ENCODE assay signal across 16 cellular contexts in the genomic region with DNA sequence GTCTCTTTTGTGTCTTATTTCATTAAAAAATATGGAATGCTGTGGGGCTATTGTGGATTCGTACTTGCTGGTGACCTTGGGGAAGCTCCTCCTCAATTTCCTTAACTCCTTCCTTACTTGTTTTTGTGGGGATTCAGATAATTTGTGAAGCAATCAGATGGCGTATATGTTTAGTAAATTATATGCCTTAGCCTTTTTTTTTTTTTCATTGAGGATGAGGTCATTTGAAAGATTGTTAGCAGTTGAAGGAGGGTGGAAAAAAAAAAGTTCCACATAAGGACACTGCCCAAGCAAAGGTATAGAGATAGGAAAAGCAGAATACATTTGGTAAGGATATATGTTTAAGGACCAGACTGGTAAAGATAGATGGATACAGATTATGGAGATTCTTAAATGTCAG. TPM values are rescaled to one million over a fixed set of nuclear protein-coding genes. Genes with fewer than 3 reads are reported as not detected.
DNase-seq lines count a peak whose midpoint lies in the region; ATAC-seq and TF ChIP-seq lines count a peak whose summit lies in the region.
"Had no signal": no experiment of that assay in that cellular context is flagged by ENCODE, and none has a peak within 500 bp of the region (broad histone marks: within the 10 kb centered on the region; RNA-seq: fewer than 3 reads in every experiment).

No MANE protein-coding gene starts in this region.

- no peak for TF ChIP-seq CTCF in PC-9 (conservative IDR thresholded peaks at IDR 0.05)
- no peak for TF ChIP-seq CTCF in psoas muscle (IDR thresholded peaks at IDR 0.05)

- no peaks in the 10 kb centered on the region for H3K9me2 ChIP-seq in PC-9 (ENCODE audit: insufficient read depth)

- H3K79me2 ChIP-seq in PC-9 (ENCODE audit: low read depth): peaks cover 83% of the 10 kb centered on the region

- intact Hi-C loops in PC-9 (cut with micrococcal nuclease; ENCODE audit: unreplicated experiment): no loop called here
- intact Hi-C loops in psoas muscle (cut with DNase I): no loop called here

- H3K9ac ChIP-seq in endocrine pancreas (ENCODE audit: control insufficient read depth, insufficient read depth, low read length): no peak overlapping the region

- H2AFZ ChIP-seq in PC-9: no peak overlapping the region

- CTCF ChIA-PET in PC-9 (lab: Charles Lee): interaction anchor here (0.7 kb wide), 1 partner anchor 411 kb away, joined by 3 read pairs; no protein-coding TSS in a partner anchor

- BruUV-seq in PC-9 (replicated peaks; lab: Mats Ljungman, UMichigan): no TSS peak

- H3F3A ChIP-seq in PC-9 (ENCODE audit: insufficient read depth, low read depth): peaks cover 23% of the 10 kb centered on the region

- DNase-seq in CD1c-positive myeloid dendritic cell (ENCODE audit: extremely low spot score) (peak; percentile 48), PC-9 (no peak), psoas muscle (no peak), iPS-NIHi11 (ENCODE audit: low spot score) (no peak), NCI-H446 treated with DMSO at 0.1 percent for 48 hours (lab: John Stamatoyannopoulos, UW) (no peak), NCI-H2171 (lab: John Stamatoyannopoulos, UW) (no peak), NCI-H2227 (lab: John Stamatoyannopoulos, UW; ENCODE audit: unreplicated experiment) (no peak)
- DNase-seq: activated naive CD4-positive, alpha-beta T cell treated with Interleukin-2 at 50 U/mL for 16 hours; naive thymus-derived CD4-positive, alpha-beta T cell; NCI-H1436 treated with DMSO at 0.1 percent for 48 hours; stimulated activated CD4-positive, alpha-beta T cell treated with anti-CD3 and anti-CD28 coated beads, Interleukin-4, amount 100 ng/mL, for 24 hours had no signal

- H3K27me3 ChIP-seq in PC-9 (ENCODE audit: insufficient read depth, low read depth) (no peaks in the 10 kb centered on the region), endocrine pancreas (ENCODE audit: control insufficient read depth, insufficient read depth, low read length) (no peaks in the 10 kb centered on the region), psoas muscle (ENCODE audit: insufficient read depth in 3 of 3, low read length in 2 of 3) (no peaks in the 10 kb centered on the region)
- H3K27me3 ChIP-seq: cardiac muscle cell, right atrium auricular region had no signal

- WGBS in psoas muscle, 3 donors: 49 to 55% (median 53%) methylated on average over 2 of the region's 2 CpGs

- H3K4me3 ChIP-seq in PC-9 (no peak overlapping the region), endocrine pancreas (ENCODE audit: control insufficient read depth, insufficient read depth, low read length) (peak overlapping the region; percentile 2), psoas muscle (peak overlapping the region; percentile 95)
- H3K4me3 ChIP-seq: cardiac muscle cell, right atrium auricular region had no signal

- ATAC-seq in psoas muscle: no peak
- ATAC-seq: naive thymus-derived CD4-positive, alpha-beta T cell had no signal

- POLR2A ChIA-PET in PC-9 (lab: Charles Lee; ENCODE audit: unreplicated experiment): interaction anchor here (0.7 kb wide), 1 partner anchor 433 kb away, joined by 7 read pairs; no protein-coding TSS in a partner anchor

- 0 out of 2 replicates have a peak, but pooled peaks cover 1% of the 10 kb centered on the region for H3K9me3 ChIP-seq in PC-9 (ENCODE audit: insufficient read depth, low read depth)
- H3K9me3 ChIP-seq in endocrine pancreas (ENCODE audit: control insufficient read depth, low read length): no peaks in the 10 kb centered on the region
- no peaks in the 10 kb centered on the region for H3K9me3 ChIP-seq in psoas muscle
- H3K9me3 ChIP-seq: right atrium auricular region had no signal

- H3K4me1 ChIP-seq in PC-9 (replicated peaks; ENCODE audit: insufficient read depth) (peaks cover 44% of the 10 kb centered on the region), endocrine pancreas (ENCODE audit: control insufficient read depth, insufficient read depth, low read length) (peaks cover 14% of the 10 kb centered on the region), psoas muscle (peaks cover 77% of the 10 kb centered on the region)

- peak overlapping the region; percentile 83 for H3K4me2 ChIP-seq in PC-9

- H3K36me3 ChIP-seq in PC-9 (ENCODE audit: low read depth) (no peaks in the 10 kb centered on the region), endocrine pancreas (ENCODE audit: control insufficient read depth, insufficient read depth, low read length) (no peaks in the 10 kb centered on the region), psoas muscle (ENCODE audit: insufficient read depth in 1 of 2, low read depth in 1 of 2) (no peaks in the 10 kb centered on the region)
- H3K36me3 ChIP-seq: cardiac muscle cell, right atrium auricular region had no signal

- no peak overlapping the region for H3K27ac ChIP-seq in PC-9
- H3K27ac ChIP-seq in psoas muscle: no peak overlapping the region
- H3K27ac ChIP-seq: cardiac muscle cell had no signal

- peaks cover 22% of the 10 kb centered on the region for H4K20me1 ChIP-seq in PC-9 (ENCODE audit: insufficient read depth)

RNA-seq across cellular contexts. Expression of gene RNF13, which starts 3.3 kb away (rescaled TPM):
- total RNA-seq in PC-9 (2021) (40.1 and 65.0 TPM in 2 replicates), psoas muscle (10 to 100 TPM; 39.8 to 51.0 (median 43.9) TPM)
- polyA plus RNA-seq in psoas muscle: 10 to 100 TPM; 21.7 to 44.0 (median 32.9) TPM

RNA-seq across cellular contexts. Expression of gene ANKUB1, which starts 24.0 kb away (rescaled TPM):
- total RNA-seq in PC-9 (2021): not detected in 2 replicates
- not detected for total RNA-seq in psoas muscle
- polyA plus RNA-seq in psoas muscle: 1 to 10 TPM in 1 of 3 donors, not detected in 2; 2.9 TPM
- total RNA-seq: activated CD8-positive, alpha-beta memory T cell treated with anti-CD3 and anti-CD28 coated beads for 36 hours; cardiac muscle cell; kidney epithelial cell; naive thymus-derived CD4-positive, alpha-beta T cell; right atrium auricular region had no signal
- polyA plus RNA-seq: cardiac muscle cell; naive thymus-derived CD4-positive, alpha-beta T cell had no signal
